Comparison of ENCODE assay signal across 9 cellular contexts in genomic region chr10:17409170-17409733, GRCh38. TPM values are rescaled to one million over a fixed set of nuclear protein-coding genes. Genes with fewer than 3 reads are reported as not detected.
DNase-seq lines count a peak whose midpoint lies in the region; ATAC-seq and TF ChIP-seq lines count a peak whose summit lies in the region.
"Had no signal": no experiment of that assay in that cellular context is flagged by ENCODE, and none has a peak within 500 bp of the region (broad histone marks: within the 10 kb centered on the region; RNA-seq: fewer than 3 reads in every experiment).

No MANE protein-coding gene starts in this region.

- H3K36me3 Mint-ChIP-seq in T-cell: no peaks in the 10 kb centered on the region
- H3K36me3 Mint-ChIP-seq: IgD-negative memory B cell had no signal

- peak overlapping the region; percentile 81 to 88 for H3K27ac Mint-ChIP-seq in T-cell
- H3K27ac Mint-ChIP-seq: IgD-negative memory B cell had no signal

- H3K27me3 ChIP-seq in effector memory CD4-positive, alpha-beta T cell (replicated peaks; ENCODE audit: control insufficient read depth, insufficient read depth, low read length, poor library complexity, severe bottlenecking): no peaks in the 10 kb centered on the region

- peaks cover 3% of the 10 kb centered on the region for H3K4me1 ChIP-seq in effector memory CD4-positive, alpha-beta T cell (ENCODE audit: control insufficient read depth, insufficient read depth, low read length, poor library complexity, severe bottlenecking)

- no peaks in the 10 kb centered on the region for H3K36me3 ChIP-seq in effector memory CD4-positive, alpha-beta T cell (ENCODE audit: control insufficient read depth, insufficient read depth, low read length)

- peak overlapping the region in 1 of 3 donors; percentile 32 for H3K4me3 Mint-ChIP-seq in T-cell
- H3K4me3 Mint-ChIP-seq: IgD-negative memory B cell had no signal

- ATAC-seq in GM18868 (IDR thresholded peaks at IDR 0.05; ENCODE audit: unreplicated experiment): peak; percentile 49
- peak; percentile 62 to 87 (median 78) for ATAC-seq in T-cell (replicated peaks in 1 of 4)
- ATAC-seq in HG02852 (IDR thresholded peaks at IDR 0.05; ENCODE audit: unreplicated experiment): no peak
- no peak for ATAC-seq in HG03469 (IDR thresholded peaks at IDR 0.05; ENCODE audit: unreplicated experiment)

- H3K4me3 ChIP-seq in effector memory CD4-positive, alpha-beta T cell (ENCODE audit: insufficient read depth, low read depth, low read length, poor library complexity, severe bottlenecking): no peak overlapping the region

- H3K4me1 Mint-ChIP-seq in T-cell: peaks cover 24 to 34% (median 25%) of the 10 kb centered on the region in 3 donors
- H3K4me1 Mint-ChIP-seq: IgD-negative memory B cell had no signal

- peak; percentile 40 for TF ChIP-seq CTCF in AG09319 (IDR thresholded peaks at IDR 0.05; ENCODE audit: low read depth, low read length)

- POLR2A ChIA-PET in T-cell (lab: Charles Lee): no interaction called here

- H3K27ac ChIP-seq in effector memory CD4-positive, alpha-beta T cell (ENCODE audit: insufficient read depth, low read length, poor library complexity, severe bottlenecking): no peak overlapping the region

- peaks cover 0 to 4% (median 0%) of the 10 kb centered on the region in 3 donors for H3K9me3 Mint-ChIP-seq in T-cell
- H3K9me3 Mint-ChIP-seq: IgD-negative memory B cell had no signal

- H3K27me3 Mint-ChIP-seq in T-cell: no peaks in the 10 kb centered on the region

- no peak for DNase-seq in AG09319 (ENCODE audit: extremely low read depth, low read depth)
- no peak for DNase-seq in T-cell
- peak; percentile 22 for DNase-seq in glomerular endothelial cell (ENCODE audit: extremely low read depth, low read depth, low spot score)
- no peak for DNase-seq in effector memory CD4-positive, alpha-beta T cell
- no peak for DNase-seq in ecto neural progenitor cell (ENCODE audit: low spot score)

- H3K9me3 ChIP-seq in effector memory CD4-positive, alpha-beta T cell (ENCODE audit: control insufficient read depth, low read length): no peaks in the 10 kb centered on the region

- CTCF ChIA-PET in T-cell (lab: Charles Lee): interaction anchor here (0.6 to 2.1 kb wide), 16 partner anchors 10 to 574 kb away, joined by 3 to 19 read pairs (median 4); no protein-coding TSS in a partner anchor

RNA-seq across cellular contexts. Expression of gene ST8SIA6, which starts 45.1 kb away (rescaled TPM):
- total RNA-seq in T-cell (1 to 10 TPM in 4 of 5 donors, under 1 TPM in 1; 0.95 to 4.0 (median 1.7) TPM), glomerular endothelial cell (0.76 TPM in 1 of 2 replicates, not detected in the other)

Comparison
In these comparisons a context has a peak if more than half of its experiments do, and no peak if none do; other contexts are left out.
1. ATAC-seq: peak in GM18868 (single experiment) and T-cell (4 of 4); none in HG02852 (single experiment) and HG03469 (single experiment).